ENCODE assay signal across 10 cellular contexts in genomic region chr1:11651017-11651416, GRCh38. TPM values are rescaled to one million over a fixed set of nuclear protein-coding genes. Genes with fewer than 3 reads are reported as not detected.
DNase-seq lines count a peak whose midpoint lies in the region; ATAC-seq and TF ChIP-seq lines count a peak whose summit lies in the region.
"Had no signal": no experiment of that assay in that cellular context is flagged by ENCODE, and none has a peak within 500 bp of the region (broad histone marks: within the 10 kb centered on the region; RNA-seq: fewer than 3 reads in every experiment).

No MANE protein-coding gene starts in this region.

- no peaks in the 10 kb centered on the region for H3K9me3 Mint-ChIP-seq in stimulated activated naive CD8-positive, alpha-beta T cell treated with anti-CD3 and anti-CD28 coated beads, Interleukin-15, Interleukin-2, amounts not matched to agents 100 ng/mL and 50 ng/mL, for 24 hours
- no peaks in the 10 kb centered on the region for H3K9me3 Mint-ChIP-seq in activated naive CD8-positive, alpha-beta T cell (ENCODE audit: low read depth)
- no peaks in the 10 kb centered on the region for H3K9me3 Mint-ChIP-seq in mesothelial cell of epicardium

- no peaks in the 10 kb centered on the region for H3K27me3 Mint-ChIP-seq in stimulated activated naive CD8-positive, alpha-beta T cell treated with anti-CD3 and anti-CD28 coated beads, Interleukin-15, Interleukin-2, amounts not matched to agents 100 ng/mL and 50 ng/mL, for 24 hours
- H3K27me3 Mint-ChIP-seq in activated naive CD8-positive, alpha-beta T cell = no peaks in the 10 kb centered on the region
- peaks cover 60% of the 10 kb centered on the region for H3K27me3 Mint-ChIP-seq in mesothelial cell of epicardium (ENCODE audit: low read depth)

- H3K4me3 Mint-ChIP-seq in stimulated activated naive CD8-positive, alpha-beta T cell treated with anti-CD3 and anti-CD28 coated beads, Interleukin-15, Interleukin-2, amounts not matched to agents 100 ng/mL and 50 ng/mL, for 24 hours = peak overlapping the region; percentile 77
- H3K4me3 Mint-ChIP-seq in activated naive CD8-positive, alpha-beta T cell = peak overlapping the region; percentile 65
- H3K4me3 Mint-ChIP-seq in mesothelial cell of epicardium = peak overlapping the region; percentile 8

- 62% methylated on average over 4 of the region's 4 CpGs for WGBS in right lobe of liver (ENCODE audit: insufficient coverage, low coverage, low lambda C conversion rate, missing lambda C conversion rate)
- 83 to 91% methylated on average over 4 of the region's 4 CpGs for WGBS in upper lobe of left lung, 2 donors

- H3K4me1 ChIP-seq in right lobe of liver (peaks cover 0 to 24% (median 5%) of the 10 kb centered on the region in 4 donors), upper lobe of left lung (peaks cover 43 to 57% (median 45%) of the 10 kb centered on the region in 4 donors)

- H3K36me3 Mint-ChIP-seq in stimulated activated naive CD8-positive, alpha-beta T cell treated with anti-CD3 and anti-CD28 coated beads, Interleukin-15, Interleukin-2, amounts not matched to agents 100 ng/mL and 50 ng/mL, for 24 hours (ENCODE audit: low read depth) = no peaks in the 10 kb centered on the region
- no peaks in the 10 kb centered on the region for H3K36me3 Mint-ChIP-seq in activated naive CD8-positive, alpha-beta T cell
- no peaks in the 10 kb centered on the region for H3K36me3 Mint-ChIP-seq in mesothelial cell of epicardium

- H3K4me3 ChIP-seq in right lobe of liver (no peak overlapping the region), upper lobe of left lung (peak overlapping the region in 1 of 4 donors; percentile 38)

- no peak for ATAC-seq in stimulated activated naive CD8-positive, alpha-beta T cell treated with anti-CD3 and anti-CD28 coated beads, Interleukin-15, Interleukin-2, amounts not matched to agents 100 U/mL and 50 U/mL, for 24 hours
- ATAC-seq in right lobe of liver (no peak), upper lobe of left lung (ENCODE audit: low FRiP score in 2 of 2) (no peak)

- intact Hi-C loops in right lobe of liver (cut with DNase I) = loop anchor here (5.0 kb wide), 2 partner anchors 61 to 71 kb away; no protein-coding TSS in a partner anchor

- H3K27me3 ChIP-seq in right lobe of liver (no peaks in the 10 kb centered on the region), upper lobe of left lung (peaks cover 0 to 10% (median 2%) of the 10 kb centered on the region in 4 donors)

- peaks cover 27% of the 10 kb centered on the region for H3K4me1 Mint-ChIP-seq in stimulated activated naive CD8-positive, alpha-beta T cell treated with anti-CD3 and anti-CD28 coated beads, Interleukin-15, Interleukin-2, amounts not matched to agents 100 ng/mL and 50 ng/mL, for 24 hours (ENCODE audit: low read depth)
- H3K4me1 Mint-ChIP-seq in activated naive CD8-positive, alpha-beta T cell (ENCODE audit: low read depth) = peaks cover 20% of the 10 kb centered on the region
- peaks cover 15% of the 10 kb centered on the region for H3K4me1 Mint-ChIP-seq in mesothelial cell of epicardium

- H3K9me3 ChIP-seq in right lobe of liver (no peaks in the 10 kb centered on the region), upper lobe of left lung (no peaks in the 10 kb centered on the region)

- peak overlapping the region; percentile 33 for H3K27ac Mint-ChIP-seq in stimulated activated naive CD8-positive, alpha-beta T cell treated with anti-CD3 and anti-CD28 coated beads, Interleukin-15, Interleukin-2, amounts not matched to agents 100 ng/mL and 50 ng/mL, for 24 hours
- peak overlapping the region; percentile 46 for H3K27ac Mint-ChIP-seq in activated naive CD8-positive, alpha-beta T cell
- no peak overlapping the region for H3K27ac Mint-ChIP-seq in mesothelial cell of epicardium

- no peak for TF ChIP-seq POLR2A in right lobe of liver (IDR thresholded peaks at IDR 0.05)
- no peak for TF ChIP-seq POLR2A in upper lobe of left lung (IDR thresholded peaks at IDR 0.05)

- H3K27ac ChIP-seq in right lobe of liver = no peak overlapping the region
- no peak overlapping the region for H3K27ac ChIP-seq in upper lobe of left lung

- no peak for TF ChIP-seq CTCF in mesothelial cell of epicardium (IDR thresholded peaks at IDR 0.05; ENCODE audit: unreplicated experiment)
- no peak for TF ChIP-seq CTCF in right lobe of liver (IDR thresholded peaks at IDR 0.05)
- TF ChIP-seq CTCF in upper lobe of left lung (IDR thresholded peaks at IDR 0.05) = no peak

- H3K36me3 ChIP-seq in right lobe of liver (no peaks in the 10 kb centered on the region), upper lobe of left lung (no peaks in the 10 kb centered on the region)

- no peak for DNase-seq in stimulated activated naive CD8-positive, alpha-beta T cell treated with anti-CD3 and anti-CD28 coated beads, Interleukin-15, Interleukin-2, amounts not matched to agents 100 U/mL and 50 U/mL, for 24 hours
- DNase-seq in mesothelial cell of epicardium (ENCODE audit: low spot score in 2 of 2, unreplicated experiment in 2 of 2) (no peak), right lobe of liver (no peak), upper lobe of left lung (no peak)
- no peak for DNase-seq in stimulated activated CD4-positive, alpha-beta T cell treated with anti-CD3 and anti-CD28 coated beads, Interleukin-15, amount 100 ng/mL, for 24 hours
- no peak for DNase-seq in effector CD4-positive, alpha-beta T cell

- TF ChIP-seq EP300 in upper lobe of left lung (IDR thresholded peaks at IDR 0.05) = no peak

RNA-seq across cellular contexts. Expression of gene FBXO2, which starts 3.2 kb away (rescaled TPM):
- total RNA-seq in mesothelial cell of epicardium (2.6 to 3.3 TPM (median 3.1 TPM) in 3 replicates), right lobe of liver (10 to 100 TPM in 4 of 6 experiments, 1 to 10 TPM in 2; 6.6 to 23.7 (median 16.0) TPM), upper lobe of left lung (10 to 100 TPM in 5 of 6 donors, 1 to 10 TPM in 1; 8.2 to 18.0 (median 13.8) TPM)
- total RNA-seq: HT-29 had no signal

RNA-seq across cellular contexts. Expression of gene FBXO44, which starts 3.7 kb away (rescaled TPM):
- 33.1 to 39.4 TPM (median 37.3 TPM) in 3 replicates for total RNA-seq in mesothelial cell of epicardium
- total RNA-seq in right lobe of liver = 10 to 100 TPM in 4 of 6 experiments, 1 to 10 TPM in 2; 8.7 to 15.3 (median 10.5) TPM
- 100 to 1,000 TPM in 1 of 6 donors, 10 to 100 TPM in 5; 14.7 to 114 (median 18.0) TPM for total RNA-seq in upper lobe of left lung

RNA-seq across cellular contexts. Expression of gene FBXO6, which starts 13.0 kb away (rescaled TPM):
- total RNA-seq in mesothelial cell of epicardium (4.7 to 5.4 TPM (median 4.9 TPM) in 3 replicates), right lobe of liver (10 to 100 TPM in 4 of 6 experiments, 1 to 10 TPM in 2; 7.0 to 21.1 (median 11.5) TPM), upper lobe of left lung (10 to 100 TPM; 10.5 to 25.4 (median 16.4) TPM)
- total RNA-seq: HT-29 had no signal

RNA-seq across cellular contexts. Expression of gene MAD2L2, which starts 29.9 kb away (rescaled TPM):
- total RNA-seq in mesothelial cell of epicardium = 53.0 to 56.3 TPM (median 56.0 TPM) in 3 replicates
- 10 to 100 TPM; 18.0 to 66.4 (median 29.7) TPM for total RNA-seq in right lobe of liver
- total RNA-seq in upper lobe of left lung = 10 to 100 TPM; 20.3 to 38.8 (median 28.0) TPM

RNA-seq across cellular contexts. Expression of gene DRAXIN, which starts 40.5 kb away (rescaled TPM):
- total RNA-seq in mesothelial cell of epicardium = 1.1 to 1.4 TPM (median 1.4 TPM) in 3 replicates
- not detected for total RNA-seq in right lobe of liver
- total RNA-seq in upper lobe of left lung = under 1 TPM in 2 of 6 donors, not detected in 4; 0.11 to 0.17 TPM
- total RNA-seq: HT-29, skeletal muscle tissue had no signal

Comparison
In these comparisons a context has a peak if more than half of its experiments do, and no peak if none do; other contexts are left out.
1. H3K4me3 Mint-ChIP-seq: peak in every context shown above with its lines; median percentile 77 in stimulated activated naive CD8-positive, alpha-beta T cell treated with anti-CD3 and anti-CD28 coated beads, Interleukin-15, Interleukin-2, amounts not matched to agents 100 ng/mL and 50 ng/mL, for 24 hours; 65 in activated naive CD8-positive, alpha-beta T cell; 8 in mesothelial cell of epicardium.